In the genomic region with DNA sequence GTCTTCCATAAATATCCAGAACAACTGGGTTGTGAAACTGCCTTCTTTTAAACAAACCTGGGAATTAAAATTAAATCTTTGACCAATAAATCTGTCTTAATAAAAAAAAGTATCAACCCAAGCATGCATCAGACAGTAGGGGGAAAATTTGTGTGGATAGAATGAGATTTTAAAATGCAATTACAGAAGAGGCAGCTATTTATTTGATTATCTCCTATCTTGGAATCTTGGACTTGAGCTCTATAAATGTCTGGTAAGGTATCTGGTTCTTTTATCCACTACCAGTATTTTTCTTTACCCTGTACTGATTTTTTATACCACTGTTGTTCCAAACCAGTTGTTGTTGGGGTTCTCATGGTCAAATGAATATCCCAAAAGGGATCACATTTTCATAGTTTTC, we compare ENCODE assay signal across 5 cellular contexts.
"Had no signal": no experiment of that assay in that cellular context is flagged by ENCODE, and none has a peak within 500 bp of the region (broad histone marks: within the 10 kb centered on the region; RNA-seq: fewer than 3 reads in every experiment).

No MANE protein-coding gene starts in this region.

- H3K4me3 ChIP-seq: K562 had no signal

- H3K27ac ChIP-seq: HL-60 had no signal

- DNase-seq: IMR-90 had no signal

- H3K27ac Mint-ChIP-seq: IgD-negative memory B cell had no signal

- H3K4me3 Mint-ChIP-seq: IgD-negative memory B cell had no signal

- ATAC-seq: HepG2, K562 had no signal

- H3K36me3 Mint-ChIP-seq: IgD-negative memory B cell had no signal
